Comparison of ENCODE assay signal across 8 cellular contexts in genomic region chr10:93813507-93814465, GRCh38. TPM values are rescaled to one million over a fixed set of nuclear protein-coding genes. Genes with fewer than 3 reads are reported as not detected.
DNase-seq lines count a peak whose midpoint lies in the region; ATAC-seq and TF ChIP-seq lines count a peak whose summit lies in the region.

No MANE protein-coding gene starts in this region.

- in situ Hi-C loops in astrocyte of the cerebellum (cut with HindIII; ENCODE audit: low sequenced_read_pairs) = no loop called here

- peak; percentile 62 for TF ChIP-seq RAD21 in SK-N-SH (IDR thresholded peaks at IDR 0.05; ENCODE audit: low read length)

- no peaks in the 10 kb centered on the region for H4K20me1 ChIP-seq in SK-N-SH (ENCODE audit: insufficient read depth)

- WGBS in SK-N-SH (ENCODE audit: low lambda C conversion rate) = 60% methylated on average over 8 of the region's 8 CpGs

- H3K9ac ChIP-seq in SK-N-SH = no peak overlapping the region

- peak; percentile 52 for DNase-seq in NCI-H510A treated with DMSO at 0.1 percent for 48 hours (lab: John Stamatoyannopoulos, UW)
- DNase-seq in NCI-H510A (lab: John Stamatoyannopoulos, UW) = no peak
- DNase-seq in SK-N-SH = peak; percentile 64
- DNase-seq in astrocyte of the cerebellum (ENCODE audit: low read depth) = no peak
- peak; percentile 73 for DNase-seq in iPS-NIHi11 (ENCODE audit: low spot score)
- peak; percentile 42 to 72 for DNase-seq in stimulated activated CD4-positive, alpha-beta T cell treated with anti-CD3 and anti-CD28 coated beads, Interleukin-2, amount 100 ng/mL, for 24 hours
- no peak for DNase-seq in GM19240 (ENCODE audit: insufficient read length, low spot score)

- TF ChIP-seq CTCF in SK-N-SH (IDR thresholded peaks at IDR 0.05) (peak; percentile 68), astrocyte of the cerebellum (IDR thresholded peaks at IDR 0.05; ENCODE audit: low read depth, low read length, missing control alignments) (peak; percentile 60)

- ATAC-seq in HG03354 (IDR thresholded peaks at IDR 0.05; ENCODE audit: poor library complexity, severe bottlenecking, unreplicated experiment) = peak; percentile 67

- no peaks in the 10 kb centered on the region for H3K79me2 ChIP-seq in SK-N-SH (ENCODE audit: insufficient read depth)

- POLR2A ChIA-PET in SK-N-SH (lab: Yijun Ruan, JAX) = no interaction called here

- no peaks in the 10 kb centered on the region for H3K9me3 ChIP-seq in SK-N-SH

- H3F3A ChIP-seq in SK-N-SH (replicated peaks; ENCODE audit: insufficient read depth) = no peaks in the 10 kb centered on the region

- no peak overlapping the region; a peak in 1 of 4 replicates for H3K27ac ChIP-seq in SK-N-SH (ENCODE audit: low read depth in 2 of 2, low read length in 1 of 2)

- H3K4me1 ChIP-seq in SK-N-SH (ENCODE audit: control insufficient read depth in 1 of 2, insufficient read depth in 2 of 2, low read depth in 1 of 2, low read length in 1 of 2) = peaks cover 0 to 30% of the 10 kb centered on the region in 2 experiments; a peak in 3 of 4 replicates

- CTCF ChIA-PET in SK-N-SH (lab: Yijun Ruan, JAX) = interaction anchor here (0.6 to 6.2 kb wide), 23 partner anchors 8 to 557 kb away, joined by 3 to 108 read pairs (median 4); partner anchors contain the start of gene FRA10AC1

- H3K36me3 ChIP-seq in SK-N-SH (replicated peaks in 1 of 2; ENCODE audit: control insufficient read depth in 1 of 2, insufficient read depth in 2 of 2, low read length in 1 of 2) = no peaks in the 10 kb centered on the region

- no peaks in the 10 kb centered on the region for H3K9me2 ChIP-seq in SK-N-SH

- peak overlapping the region; percentile 33; the same call in 1 of the 2 replicates for H2AFZ ChIP-seq in SK-N-SH (ENCODE audit: low read depth)

- no peak overlapping the region for H3K4me2 ChIP-seq in SK-N-SH

- no peak for TF ChIP-seq EP300 in SK-N-SH (IDR thresholded peaks at IDR 0.05; ENCODE audit: borderline replicate concordance in 1 of 2, low read depth in 1 of 2, low read length in 1 of 2)

- H3K4me3 ChIP-seq in SK-N-SH (ENCODE audit: low read depth in 2 of 2, low read length in 1 of 2) = no peak overlapping the region
- H3K4me3 ChIP-seq in astrocyte of the cerebellum (ENCODE audit: low read depth, low read length) = no peak overlapping the region

- H3K27me3 ChIP-seq in SK-N-SH (ENCODE audit: insufficient read depth) = no peaks in the 10 kb centered on the region

TF ChIP-seq in SK-N-SH, 30 proteins besides CTCF, POLR2A, EP300 and RAD21:
- peak; percentile 57 for TF ChIP-seq SMC3 (IDR thresholded peaks at IDR 0.05; ENCODE audit: low read depth, low read length)
- peak; percentile 39; the same call in 1 of the 2 replicates for TF ChIP-seq USF1 (IDR thresholded peaks at IDR 0.05; ENCODE audit: borderline replicate concordance, low read depth)
- TF ChIP-seq REST (IDR thresholded peaks at IDR 0.05; ENCODE audit: low read depth, low read length) = no peak
- TF ChIP-seq MXI1 (IDR thresholded peaks at IDR 0.05; ENCODE audit: low read depth, low read length) = peak; percentile 81
- TF ChIP-seq FOXJ3 (CRISPR knock-in tag; IDR thresholded peaks at IDR 0.05) = no peak
- TF ChIP-seq NFIC (IDR thresholded peaks at IDR 0.05; ENCODE audit: borderline replicate concordance) = peak; percentile 42; the same call in 1 of the 2 replicates

RNA-seq across cellular contexts. Expression of gene LGI1, which starts 56.0 kb away (rescaled TPM):
- 0.03 TPM in 1 of 2 replicates, not detected in the other for polyA plus RNA-seq in SK-N-SH (2012; rRNA removed)
- polyA plus RNA-seq in SK-N-SH (2012; cell fraction: cytosol; rRNA removed) = 0.05 and 0.13 TPM in 2 replicates
- not detected in 2 replicates for polyA plus RNA-seq in SK-N-SH (2012; cell fraction: nucleus; rRNA removed)

Comparison
In these comparisons a context has a peak if more than half of its experiments do, and no peak if none do; other contexts are left out.
1. DNase-seq: peak in NCI-H510A treated with DMSO at 0.1 percent for 48 hours (single experiment), SK-N-SH (single experiment), iPS-NIHi11 (single experiment) and stimulated activated CD4-positive, alpha-beta T cell treated with anti-CD3 and anti-CD28 coated beads, Interleukin-2, amount 100 ng/mL, for 24 hours (2 of 2); none in NCI-H510A (single experiment), astrocyte of the cerebellum (single experiment) and GM19240 (single experiment).